ENCODE assay signal across 22 cellular contexts in the genomic region with DNA sequence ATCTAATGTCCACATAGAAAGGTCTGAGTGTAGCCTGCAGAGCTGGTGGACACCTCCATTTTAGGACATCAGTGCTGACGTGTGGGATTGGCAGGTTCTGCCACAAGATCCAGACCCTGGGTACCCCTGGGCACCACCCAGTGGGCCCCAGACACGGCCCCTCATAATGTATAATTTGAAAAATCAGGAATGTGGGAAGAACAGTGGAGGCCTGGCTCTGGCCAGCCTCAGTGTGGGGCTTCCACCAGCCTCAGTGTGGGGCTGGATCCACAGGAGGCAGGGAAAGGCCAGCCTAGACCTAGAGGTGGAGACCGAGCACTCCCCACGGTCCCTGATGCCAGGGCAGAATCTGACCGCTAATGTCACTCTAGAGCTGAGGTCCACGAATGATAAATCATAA.
"Had no signal": no experiment of that assay in that cellular context is flagged by ENCODE, and none has a peak within 500 bp of the region (broad histone marks: within the 10 kb centered on the region; RNA-seq: fewer than 3 reads in every experiment).

No MANE protein-coding gene starts in this region.

- ATAC-seq: activated CD8-positive, alpha-beta T cell treated with anti-CD3 and anti-CD28 coated beads, Interleukin-2, amount 10 ng/mL, durations not matched to agents 7 days and 5 days; activated naive CD4-positive, alpha-beta T cell treated with anti-CD3 and anti-CD28 coated beads, Interleukin-2, amount 50 U/mL, for 72 hours; activated naive CD8-positive, alpha-beta T cell treated with anti-CD3 and anti-CD28 coated beads, Interleukin-2, amount 50 U/mL, for 24 hours; activated T-helper 17 cell treated with anti-CD3 and anti-CD28 coated beads, Interleukin-2, amount 50 U/mL, for 72 hours; body of pancreas; HepG2 had no signal

- H3K9me3 Mint-ChIP-seq: activated naive CD4-positive, alpha-beta T cell treated with anti-CD3 and anti-CD28 coated beads, Interleukin-2, amount 50 U/mL, for 72 hours; activated naive CD8-positive, alpha-beta T cell treated with anti-CD3 and anti-CD28 coated beads, Interleukin-2, amount 50 U/mL, for 24 hours; activated T-helper 17 cell treated with anti-CD3 and anti-CD28 coated beads, Interleukin-2, amount 50 U/mL, for 72 hours had no signal

- DNase-seq: activated CD4-positive, alpha-beta T cell treated with anti-CD3 and anti-CD28 coated beads for 4 hours; activated CD4-positive, alpha-beta T cell treated with anti-CD3 and anti-CD28 coated beads, Interleukin-2, amount 50 U/mL, for 4 hours; activated CD8-positive, alpha-beta T cell treated with anti-CD3 and anti-CD28 coated beads, Interleukin-2, amount 10 ng/mL, durations not matched to agents 7 days and 5 days; activated naive CD8-positive, alpha-beta T cell treated with anti-CD3 and anti-CD28 coated beads, Interleukin-2, amount 50 U/mL, for 24 hours; activated T-cell treated with anti-CD3 and anti-CD28 coated beads, Interleukin-2, amount 50 U/mL, for 48 hours; amniotic stem cell; NCI-H1092; NCI-H1417; NCI-H2029; NCI-H2107; NCI-H2171 treated with DMSO at 0.1 percent for 48 hours; NCI-H226; NCI-H526 treated with DMSO at 0.1 percent for 48 hours; NCI-H82; SJCRH30; SK-N-SH; T-helper 1 cell; WERI-Rb-1 had no signal

- H3K36me3 Mint-ChIP-seq: activated naive CD4-positive, alpha-beta T cell treated with anti-CD3 and anti-CD28 coated beads, Interleukin-2, amount 50 U/mL, for 72 hours had no signal

- H3K4me3 Mint-ChIP-seq: activated CD8-positive, alpha-beta T cell treated with anti-CD3 and anti-CD28 coated beads, Interleukin-2, amount 10 ng/mL, durations not matched to agents 7 days and 5 days; activated naive CD8-positive, alpha-beta T cell treated with anti-CD3 and anti-CD28 coated beads, Interleukin-2, amount 50 U/mL, for 24 hours; activated T-helper 17 cell treated with anti-CD3 and anti-CD28 coated beads, Interleukin-2, amount 50 U/mL, for 72 hours had no signal

- H3K4me1 Mint-ChIP-seq: activated naive CD8-positive, alpha-beta T cell treated with anti-CD3 and anti-CD28 coated beads, Interleukin-2, amount 50 U/mL, for 24 hours; activated T-helper 17 cell treated with anti-CD3 and anti-CD28 coated beads, Interleukin-2, amount 50 U/mL, for 72 hours had no signal

- H3K27ac Mint-ChIP-seq: activated CD8-positive, alpha-beta T cell treated with anti-CD3 and anti-CD28 coated beads, Interleukin-2, amount 10 ng/mL, durations not matched to agents 7 days and 5 days; activated naive CD4-positive, alpha-beta T cell treated with anti-CD3 and anti-CD28 coated beads, Interleukin-2, amount 50 U/mL, for 72 hours; activated naive CD8-positive, alpha-beta T cell treated with anti-CD3 and anti-CD28 coated beads, Interleukin-2, amount 50 U/mL, for 24 hours; activated T-helper 17 cell treated with anti-CD3 and anti-CD28 coated beads, Interleukin-2, amount 50 U/mL, for 72 hours had no signal
